In genomic region chr20:62900692-62901584, GRCh38 we compare ENCODE assay signal across 8 cellular contexts. TPM values are rescaled to one million over a fixed set of nuclear protein-coding genes. Genes with fewer than 3 reads are reported as not detected.
DNase-seq lines count a peak whose midpoint lies in the region; ATAC-seq and TF ChIP-seq lines count a peak whose summit lies in the region.

No MANE protein-coding gene starts in this region.

- H3K9me3 ChIP-seq in stomach, result no peaks in the 10 kb centered on the region

- ATAC-seq in HG02870 (IDR thresholded peaks at IDR 0.05; ENCODE audit: unreplicated experiment), result peak; percentile 15
- peak; percentile 83 for ATAC-seq in esophagus mucosa

- no peak overlapping the region for H3K4me3 ChIP-seq in stomach

- no peak for TF ChIP-seq EP300 in stomach (IDR thresholded peaks at IDR 0.05)

- DNase-seq in DMS53 (lab: John Stamatoyannopoulos, UW) (peak; percentile 93), OCI-M1 (lab: John Stamatoyannopoulos, UW) (peak; percentile 34), stomach (peak; percentile 39), KG1 (lab: John Stamatoyannopoulos, UW) (no peak), retina (no peak), mesenteric fat pad (ENCODE audit: low spot score) (no peak)

- TF ChIP-seq POLR2A in stomach (IDR thresholded peaks at IDR 0.05), result no peak

- H3K27ac ChIP-seq in stomach, result peak overlapping the region; percentile 57 to 79 (median 72)

- peak in 1 of 7 experiments; percentile 34 for TF ChIP-seq CTCF in stomach (IDR thresholded peaks at IDR 0.05)

- intact Hi-C loops in stomach (cut with DNase I; ENCODE audit: low total_unique reads), result loop anchor here (10.0 kb wide), 1 partner anchor 104 kb away; the partner anchor contains the start of gene BHLHE23

- 30 to 44% (median 39%) methylated on average over 19 to 20 of the region's 20 CpGs for WGBS in stomach, 5 donors

- peaks cover 43 to 62% (median 60%) of the 10 kb centered on the region in 4 donors for H3K36me3 ChIP-seq in stomach

- no peaks in the 10 kb centered on the region for H3K27me3 ChIP-seq in stomach

- peaks cover 26 to 38% (median 36%) of the 10 kb centered on the region in 4 donors for H3K4me1 ChIP-seq in stomach

RNA-seq across cellular contexts. Expression of gene DIDO1, which starts 25.4 kb away (rescaled TPM):
- total RNA-seq in esophagus mucosa (26.2 TPM), stomach (100 to 1,000 TPM in 1 of 5 donors, 10 to 100 TPM in 4; 56.0 to 117 (median 74.2) TPM), mesenteric fat pad (39.0 TPM)
- 10 to 100 TPM in 2 of 3 donors, 1 to 10 TPM in 1; 8.1 to 14.2 (median 14.1) TPM for polyA plus RNA-seq in stomach

RNA-seq across cellular contexts. Expression of gene GID8, which starts 37.0 kb away (rescaled TPM):
- total RNA-seq in esophagus mucosa (42.7 TPM), stomach (10 to 100 TPM; 12.3 to 39.3 (median 19.2) TPM), mesenteric fat pad (22.6 TPM)
- polyA plus RNA-seq in stomach, result 10 to 100 TPM; 10.8 to 13.6 (median 12.5) TPM

RNA-seq across cellular contexts. Expression of gene TCFL5, which starts 39.3 kb away (rescaled TPM):
- 5.0 TPM for total RNA-seq in esophagus mucosa
- 10 to 100 TPM in 2 of 5 donors, 1 to 10 TPM in 3; 3.0 to 29.5 (median 9.5) TPM for total RNA-seq in stomach
- polyA plus RNA-seq in stomach, result 1 to 10 TPM; 4.8 to 5.7 (median 5.0) TPM
- 10.1 TPM for total RNA-seq in mesenteric fat pad

RNA-seq across cellular contexts. Expression of gene SLC17A9, which starts 51.6 kb away (rescaled TPM):
- total RNA-seq in esophagus mucosa (0.76 TPM), stomach (10 to 100 TPM in 4 of 5 donors, 1 to 10 TPM in 1; 9.0 to 76.4 (median 18.7) TPM), mesenteric fat pad (12.7 TPM)
- 1 to 10 TPM; 1.1 to 10.0 (median 5.8) TPM for polyA plus RNA-seq in stomach

Comparison
In these comparisons a context has a peak if more than half of its experiments do, and no peak if none do; other contexts are left out.
1. DNase-seq: peak in DMS53 (single experiment), OCI-M1 (single experiment) and stomach (single experiment); none in KG1 (single experiment), retina (single experiment) and mesenteric fat pad (single experiment).